Comparison of ENCODE assay signal across 22 cellular contexts in the genomic region with DNA sequence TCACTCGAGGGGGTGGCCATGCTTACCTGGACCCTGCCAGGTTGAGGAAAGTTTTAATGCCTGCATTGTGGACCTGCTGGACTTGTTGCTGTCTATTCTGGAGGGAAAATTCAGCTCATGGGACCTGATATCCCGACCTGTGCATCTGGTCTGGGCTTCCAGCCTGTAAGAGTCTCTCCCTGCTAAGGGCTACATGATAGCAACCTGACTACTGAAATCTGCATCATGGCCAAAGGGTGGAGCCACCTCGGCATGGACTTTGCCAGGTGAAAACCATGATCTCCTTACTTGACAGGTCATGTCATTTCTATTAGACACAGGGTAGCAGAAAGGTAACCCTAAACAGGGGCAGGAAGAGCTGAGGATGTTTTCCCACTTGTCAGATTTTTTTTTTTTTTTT. TPM values are rescaled to one million over a fixed set of nuclear protein-coding genes. Genes with fewer than 3 reads are reported as not detected.
A peak's percentile ranks its signal among the peaks of the same experiment; 100 is the strongest.
DNase-seq lines count a peak whose midpoint lies in the region; ATAC-seq, FAIRE-seq and TF ChIP-seq lines count a peak whose summit lies in the region.
"Had no signal": no experiment of that assay in that cellular context is flagged by ENCODE, and none has a peak within 500 bp of the region (broad histone marks: within the 10 kb centered on the region; RNA-seq: fewer than 3 reads in every experiment).

No MANE protein-coding gene starts in this region.

- TF ChIP-seq RAD21 in HepG2 (CRISPR knock-in tag; IDR thresholded peaks at IDR 0.05): no peak

- TF ChIP-seq POLR2A in HepG2 (IDR thresholded peaks at IDR 0.05; ENCODE audit: insufficient read depth in 1 of 2, low read depth in 2 of 2, low read length in 2 of 2) (no peak), right lobe of liver (IDR thresholded peaks at IDR 0.05) (no peak)

- H3K27ac ChIP-seq in HepG2 (ENCODE audit: extremely low read length, insufficient read depth, low read length) (no peak overlapping the region), right lobe of liver (no peak overlapping the region), OCI-LY3 (ENCODE audit: low read length) (no peak overlapping the region)
- H3K27ac ChIP-seq: KMS-11 had no signal

- no peak overlapping the region for H3K27ac Mint-ChIP-seq in activated T-helper 17 cell treated with anti-CD3 and anti-CD28 coated beads, Interleukin-2, amount 50 U/mL, for 72 hours
- H3K27ac Mint-ChIP-seq: B cell had no signal

- peaks cover 4% of the 10 kb centered on the region for H3K27me3 Mint-ChIP-seq in activated T-helper 17 cell treated with anti-CD3 and anti-CD28 coated beads, Interleukin-2, amount 50 U/mL, for 72 hours

- POLR2A ChIA-PET in HepG2 (lab: Yijun Ruan, JAX): no interaction called here

- CTCF ChIA-PET in HepG2 (lab: Yijun Ruan, JAX; ENCODE audit: low intra/inter-chr PET ratio, low total read pairs): no interaction called here

- no peak for FAIRE-seq in HepG2 (lab: Jason Lieb, UNC)
- FAIRE-seq: A204.1, D721Med, GM12878 had no signal

- H3K36me3 Mint-ChIP-seq in activated T-helper 17 cell treated with anti-CD3 and anti-CD28 coated beads, Interleukin-2, amount 50 U/mL, for 72 hours (ENCODE audit: low read depth): no peaks in the 10 kb centered on the region

- H4K20me1 ChIP-seq in HepG2 (ENCODE audit: insufficient read depth, low read length): no peaks in the 10 kb centered on the region
- no peaks in the 10 kb centered on the region for H4K20me1 ChIP-seq in OCI-LY3 (ENCODE audit: insufficient read depth, low read length)

- no peaks in the 10 kb centered on the region for H3K4me1 ChIP-seq in HepG2 (ENCODE audit: insufficient read depth, low read length)
- no peaks in the 10 kb centered on the region for H3K4me1 ChIP-seq in right lobe of liver
- H3K4me1 ChIP-seq in OCI-LY3 (ENCODE audit: low read length): peaks cover 7% of the 10 kb centered on the region

- H3K27me3 ChIP-seq in HepG2 (ENCODE audit: control insufficient read depth in 1 of 2, insufficient read depth in 2 of 2, low read length in 2 of 2) (peaks cover 9 to 45% of the 10 kb centered on the region in 2 experiments; a peak in 4 of 5 replicates), right lobe of liver (no peaks in the 10 kb centered on the region), OCI-LY3 (ENCODE audit: low read depth, low read length) (peaks cover 11% of the 10 kb centered on the region)

- H3K79me2 ChIP-seq in HepG2 (ENCODE audit: insufficient read depth, low read length): no peaks in the 10 kb centered on the region
- no peaks in the 10 kb centered on the region for H3K79me2 ChIP-seq in OCI-LY3 (ENCODE audit: low read length)

- H3K36me3 ChIP-seq in HepG2 (replicated peaks in 1 of 2; ENCODE audit: control insufficient read depth in 1 of 2, insufficient read depth in 2 of 2, low read length in 2 of 2) (no peaks in the 10 kb centered on the region), right lobe of liver (no peaks in the 10 kb centered on the region), OCI-LY3 (replicated peaks; ENCODE audit: low read depth, low read length) (no peaks in the 10 kb centered on the region)

- peak; percentile 64 for ATAC-seq in HepG2
- no peak for ATAC-seq in right lobe of liver
- no peak for ATAC-seq in activated T-helper 17 cell treated with anti-CD3 and anti-CD28 coated beads, Interleukin-2, amount 50 U/mL, for 72 hours (replicated peaks)
- ATAC-seq: GM12878, Panc1 had no signal

- DNase-seq in HepG2 (ENCODE audit: low spot score) (no peak), right lobe of liver (no peak), islet precursor cell (peak; percentile 30), NCI-H82 (lab: John Stamatoyannopoulos, UW) (no peak), SW480 (ENCODE audit: low spot score) (no peak)
- DNase-seq: DMS79, H7, MV-4-11, NCI-H1105 treated with DMSO at 0.1 percent for 48 hours, NCI-H2029 treated with DMSO at 0.1 percent for 48 hours, NCI-H2171, NCI-H345, NCI-H524 had no signal

- H3K4me3 Mint-ChIP-seq in activated T-helper 17 cell treated with anti-CD3 and anti-CD28 coated beads, Interleukin-2, amount 50 U/mL, for 72 hours: no peak overlapping the region
- H3K4me3 Mint-ChIP-seq: B cell, CD14-positive monocyte had no signal

- H3K4me1 Mint-ChIP-seq in activated T-helper 17 cell treated with anti-CD3 and anti-CD28 coated beads, Interleukin-2, amount 50 U/mL, for 72 hours: no peaks in the 10 kb centered on the region

- H3K9me3 ChIP-seq in HepG2 (ENCODE audit: low read length) (no peaks in the 10 kb centered on the region), right lobe of liver (no peaks in the 10 kb centered on the region), OCI-LY3 (ENCODE audit: insufficient read depth, low read length) (no peaks in the 10 kb centered on the region)

- H3K4me3 ChIP-seq in HepG2 (replicated peaks in 1 of 3; ENCODE audit: insufficient read depth in 1 of 3, low read depth in 2 of 3, low read length in 3 of 3) (no peak overlapping the region), right lobe of liver (no peak overlapping the region), OCI-LY3 (ENCODE audit: low read length) (no peak overlapping the region)
- H3K4me3 ChIP-seq: GM12878 had no signal

- H2AFZ ChIP-seq in HepG2 (ENCODE audit: low read length) (no peak overlapping the region), OCI-LY3 (ENCODE audit: low read depth, low read length) (no peak overlapping the region)

- no peak overlapping the region for H3K9ac ChIP-seq in HepG2 (ENCODE audit: insufficient read depth, low read depth, low read length)
- H3K9ac ChIP-seq in OCI-LY3 (ENCODE audit: low read length): no peak overlapping the region
- H3K9ac ChIP-seq: KMS-11 had no signal

- 0 out of 2 replicates have a peak, but pooled peaks have one; percentile 40 for TF ChIP-seq CTCF in HepG2 (CRISPR knock-in tag; IDR thresholded peaks at IDR 0.05)
- TF ChIP-seq CTCF in right lobe of liver (IDR thresholded peaks at IDR 0.05): no peak
- TF ChIP-seq CTCF in OCI-LY3 (IDR thresholded peaks at IDR 0.05; ENCODE audit: low read depth, low read length): peak; percentile 18; the same call in 1 of the 2 replicates

- intact Hi-C loops in HepG2 (cut with micrococcal nuclease; ENCODE audit: unreplicated experiment) (no loop called here), right lobe of liver (cut with DNase I) (no loop called here)

- WGBS in HepG2 (ENCODE audit: low lambda C conversion rate): 0% methylated on average over 2 of the region's 3 CpGs
- WGBS in right lobe of liver (ENCODE audit: insufficient coverage, low coverage, low lambda C conversion rate, missing lambda C conversion rate): 49% methylated on average over 3 of the region's 3 CpGs

- no TSS peak for BruUV-seq in HepG2 (replicated peaks; lab: Mats Ljungman, UMichigan)

- in situ Hi-C loops in HepG2 (cut with HindIII; ENCODE audit: extremely low pct_ligation_motif_present, low pct_unique_long_range_greater_than_20kb): no loop called here

- no peaks in the 10 kb centered on the region for H3K9me3 Mint-ChIP-seq in activated T-helper 17 cell treated with anti-CD3 and anti-CD28 coated beads, Interleukin-2, amount 50 U/mL, for 72 hours

- no peak for TF ChIP-seq EP300 in HepG2 (IDR thresholded peaks at IDR 0.05; ENCODE audit: low read depth in 2 of 2, low read length in 2 of 2)
- TF ChIP-seq EP300 in HepG2 (CRISPR knock-in tag; IDR thresholded peaks at IDR 0.05; ENCODE audit: borderline replicate concordance): no peak

- H3K4me2 ChIP-seq in HepG2 (ENCODE audit: low read depth, low read length): no peak overlapping the region
- no peak overlapping the region for H3K4me2 ChIP-seq in OCI-LY3 (ENCODE audit: low read length)
- H3K4me2 ChIP-seq: KMS-11 had no signal

TF ChIP-seq in HepG2, 621 proteins besides CTCF, POLR2A, EP300 and RAD21 (continues in another document):
- TF ChIP-seq ZSCAN22 (CRISPR knock-in tag; IDR thresholded peaks at IDR 0.05): no peak
- TF ChIP-seq ZNF577 (CRISPR knock-in tag; IDR thresholded peaks at IDR 0.05; ENCODE audit: borderline replicate concordance, low read depth): no peak
- TF ChIP-seq ZNF737 (CRISPR knock-in tag; IDR thresholded peaks at IDR 0.05; ENCODE audit: borderline replicate concordance): no peak
- no peak for TF ChIP-seq ZNF253 (CRISPR knock-in tag; IDR thresholded peaks at IDR 0.05; ENCODE audit: borderline replicate concordance)

RNA-seq across cellular contexts. Expression of gene SLC66A3, which starts 12.9 kb away (rescaled TPM):
- 1.5 and 2.2 TPM in 2 replicates for total RNA-seq in HepG2 (2016; rRNA removed; fragmentation: Illumina TruSeq; extraction: Trizol)
- total RNA-seq in HepG2 (2016; cell fraction: cytosol; rRNA removed; fragmentation: Illumina TruSeq; extraction: Trizol; ENCODE audit: low read depth): 0.71 and 1.4 TPM in 2 replicates
- 1.8 TPM in 2 replicates for total RNA-seq in HepG2 (2016; cell fraction: insoluble cytoplasmic fraction; rRNA removed; fragmentation: Illumina TruSeq; extraction: Trizol)
- 2.2 and 2.8 TPM in 2 replicates for total RNA-seq in HepG2 (2016; cell fraction: membrane; rRNA removed; fragmentation: Illumina TruSeq; extraction: Trizol)
- 1.3 and 2.1 TPM in 2 replicates for total RNA-seq in HepG2 (2016; cell fraction: nucleus; rRNA removed; fragmentation: Illumina TruSeq; extraction: Trizol)
- polyA plus RNA-seq in HepG2 (2011; rRNA removed): 3.7 and 5.0 TPM in 2 replicates
- 3.7 and 4.6 TPM in 2 replicates for polyA plus RNA-seq in HepG2 (2011; cell fraction: cytosol; rRNA removed)
- 1.2 and 1.6 TPM in 2 replicates for polyA plus RNA-seq in HepG2 (2011; cell fraction: nucleus; rRNA removed)
- 2.1 and 2.2 TPM in 2 replicates for polyA plus RNA-seq in HepG2 (2012)
- 1.4 and 2.5 TPM in 2 replicates for polyA plus RNA-seq in HepG2 (2016; cell fraction: cytosol; fragmentation: Illumina TruSeq; extraction: Trizol; ENCODE audit: low read depth)
- polyA plus RNA-seq in HepG2 (2016; cell fraction: insoluble cytoplasmic fraction; fragmentation: Illumina TruSeq; extraction: Trizol; ENCODE audit: low read depth): 1.7 TPM in 2 replicates
- 2.2 and 2.4 TPM in 2 replicates for polyA plus RNA-seq in HepG2 (2016; cell fraction: membrane; fragmentation: Illumina TruSeq; extraction: Trizol; ENCODE audit: low read depth)
- 1.5 and 3.4 TPM in 2 replicates for polyA plus RNA-seq in HepG2 (2016; cell fraction: nucleus; fragmentation: Illumina TruSeq; extraction: Trizol; ENCODE audit: insufficient read depth, low read depth)
- 11.8 and 11.9 TPM in 2 replicates for polyA minus RNA-seq in HepG2 (2011; rRNA and poly(A)+ RNA removed; ENCODE audit: low replicate concordance)
- 1.6 and 1.7 TPM in 2 replicates for polyA minus RNA-seq in HepG2 (2011; cell fraction: cytosol; rRNA and poly(A)+ RNA removed)
- 0.90 and 2.4 TPM in 2 replicates for polyA minus RNA-seq in HepG2 (2011; cell fraction: nucleus; rRNA and poly(A)+ RNA removed)
- 10 to 100 TPM in 2 of 6 experiments, 1 to 10 TPM in 4; 4.9 to 16.1 (median 8.8) TPM for total RNA-seq in right lobe of liver
- total RNA-seq in activated T-helper 17 cell treated with anti-CD3 and anti-CD28 coated beads, Interleukin-2, amount 50 U/mL, for 72 hours: 10 to 100 TPM in 1 of 2 donors, 1 to 10 TPM in 1; 8.4 to 11.9 TPM

Comparison
In these comparisons a context has a peak if more than half of its experiments do, and no peak if none do; other contexts are left out.
1. CTCF ChIP-seq: peak in HepG2 (single experiment) and OCI-LY3 (single experiment); none in right lobe of liver (0 of 4).